ENCODE assay signal across 9 cellular contexts in genomic region chr9:113875420-113875916, GRCh38. TPM values are rescaled to one million over a fixed set of nuclear protein-coding genes. Genes with fewer than 3 reads are reported as not detected.
DNase-seq lines count a peak whose midpoint lies in the region; ATAC-seq and TF ChIP-seq lines count a peak whose summit lies in the region.
"Had no signal": no experiment of that assay in that cellular context is flagged by ENCODE, and none has a peak within 500 bp of the region (broad histone marks: within the 10 kb centered on the region; RNA-seq: fewer than 3 reads in every experiment).

No MANE protein-coding gene starts in this region.

- peaks cover 0 to 24% of the 10 kb centered on the region in 2 donors for H3K27me3 Mint-ChIP-seq in T-cell

- H3K9ac ChIP-seq in skeletal muscle satellite cell (ENCODE audit: low read depth, low read length) = peak overlapping the region; percentile 63

- H3K36me3 Mint-ChIP-seq in T-cell = no peaks in the 10 kb centered on the region

- TF ChIP-seq CTCF in HFF-Myc (IDR thresholded peaks at IDR 0.05; ENCODE audit: low read depth, low read length, missing control alignments) = no peak
- TF ChIP-seq CTCF in fibroblast of the aortic adventitia (IDR thresholded peaks at IDR 0.05; ENCODE audit: insufficient read depth, low read length) = no peak

- peaks cover 4 to 5% (median 5%) of the 10 kb centered on the region in 3 donors for H3K4me1 Mint-ChIP-seq in T-cell

- no peak overlapping the region for H3K27ac Mint-ChIP-seq in T-cell

- no peaks in the 10 kb centered on the region for H3K9me3 Mint-ChIP-seq in T-cell

- H3K4me1 ChIP-seq in skeletal muscle satellite cell (ENCODE audit: control insufficient read depth, insufficient read depth, low read length) = peaks cover 7% of the 10 kb centered on the region

- CTCF ChIA-PET in T-cell (lab: Charles Lee) = no interaction called here

- ATAC-seq in T-cell (replicated peaks in 1 of 4) (no peak), GM18909 (IDR thresholded peaks at IDR 0.05; ENCODE audit: poor library complexity, unreplicated experiment) (no peak), GM21526 (IDR thresholded peaks at IDR 0.05; ENCODE audit: low FRiP score, unreplicated experiment) (no peak)

- H3K4me3 ChIP-seq in HFF-Myc (replicated peaks; ENCODE audit: low read depth, low read length) = peak overlapping the region; percentile 35
- peak overlapping the region; percentile 51 for H3K4me3 ChIP-seq in fibroblast of the aortic adventitia (ENCODE audit: low read depth, low read length)
- peak overlapping the region; percentile 59 for H3K4me3 ChIP-seq in skeletal muscle satellite cell (ENCODE audit: low read length)

- peak overlapping the region; percentile 78 for H3K4me2 ChIP-seq in skeletal muscle satellite cell (ENCODE audit: low read length)

- H3K27me3 ChIP-seq in skeletal muscle satellite cell (ENCODE audit: control insufficient read depth, insufficient read depth, low read length) = peaks cover 21% of the 10 kb centered on the region

- H3K4me3 Mint-ChIP-seq in T-cell = peak overlapping the region; percentile 59 to 69 (median 61)

- POLR2A ChIA-PET in T-cell (lab: Charles Lee) = no interaction called here

- no peaks in the 10 kb centered on the region for H3K36me3 ChIP-seq in skeletal muscle satellite cell (ENCODE audit: insufficient read depth, low read length)

- DNase-seq in HFF-Myc (ENCODE audit: extremely low read depth, low read depth) (no peak), T-cell (no peak), fibroblast of the aortic adventitia (ENCODE audit: low read depth) (peak; percentile 23), DMS53 treated with DMSO at 0.1 percent for 48 hours (lab: John Stamatoyannopoulos, UW; ENCODE audit: unreplicated experiment) (no peak)
- no peak for DNase-seq in effector CD8-positive, alpha-beta T cell (lab: John Stamatoyannopoulos, UW)
- DNase-seq: NCI-H1092 had no signal

- no peaks in the 10 kb centered on the region for H3K9me3 ChIP-seq in skeletal muscle satellite cell (replicated peaks; ENCODE audit: low read length)

RNA-seq across cellular contexts. Expression of gene ZNF618, which starts 0.6 kb away (rescaled TPM):
- total RNA-seq in T-cell (1 to 10 TPM in 3 of 5 donors, under 1 TPM in 2; 0.73 to 3.0 (median 1.4) TPM), fibroblast of the aortic adventitia (ENCODE audit: low replicate concordance) (5.8 and 13.6 TPM in 2 replicates)
- total RNA-seq in skeletal muscle satellite cell (2012; rRNA removed) = 3.5 and 4.6 TPM in 2 replicates
